ENCODE assay signal across 10 cellular contexts in the genomic region with DNA sequence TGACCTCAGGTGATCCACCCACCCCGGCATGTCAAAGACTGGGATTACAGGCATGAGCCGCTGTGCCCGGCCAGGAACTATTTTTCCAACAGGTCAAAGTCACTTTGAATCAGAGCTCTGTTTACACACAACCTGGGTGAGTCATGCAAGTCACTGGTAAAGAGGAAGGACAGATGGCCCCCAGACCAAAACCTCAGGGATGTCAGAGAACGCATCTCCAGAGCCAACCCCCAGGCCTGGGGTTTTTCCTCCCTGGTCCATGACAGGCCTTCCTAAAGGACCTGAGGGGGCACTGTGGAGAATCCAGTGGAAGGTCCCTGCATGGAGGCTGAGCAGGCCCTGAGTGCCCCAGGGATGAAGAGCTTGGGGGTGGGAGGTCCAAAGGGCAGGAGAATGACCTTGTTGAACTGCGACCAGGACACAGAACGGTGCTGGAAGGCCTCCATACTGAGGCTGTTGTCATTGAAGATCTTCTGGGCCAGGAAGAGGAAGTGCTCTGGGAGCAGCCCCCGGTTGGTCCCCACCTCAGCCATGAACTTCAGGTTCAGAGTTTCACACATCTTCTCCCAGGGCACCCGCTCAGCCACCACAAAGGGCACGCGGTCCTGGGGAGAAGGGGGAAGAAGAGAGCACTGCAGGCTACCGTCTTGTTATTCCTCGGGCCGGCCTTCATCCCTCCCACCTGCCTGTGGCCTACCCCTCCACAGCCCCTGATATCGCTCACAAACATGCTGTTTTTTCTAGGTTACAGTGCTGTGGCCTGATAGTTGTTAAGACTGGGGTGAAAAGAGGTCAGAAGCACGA. TPM values are rescaled to one million over a fixed set of nuclear protein-coding genes. Genes with fewer than 3 reads are reported as not detected.
DNase-seq lines count a peak whose midpoint lies in the region; ATAC-seq, FAIRE-seq and TF ChIP-seq lines count a peak whose summit lies in the region.
"Had no signal": no experiment of that assay in that cellular context is flagged by ENCODE, and none has a peak within 500 bp of the region (broad histone marks: within the 10 kb centered on the region; RNA-seq: fewer than 3 reads in every experiment).

No MANE protein-coding gene starts in this region.

- TF ChIP-seq EP300 in HepG2 (IDR thresholded peaks at IDR 0.05; ENCODE audit: low read depth in 2 of 2, low read length in 2 of 2) (peak; percentile 52 to 72; a peak in 3 of 4 replicates), HepG2 (CRISPR knock-in tag; IDR thresholded peaks at IDR 0.05; ENCODE audit: borderline replicate concordance) (0 out of 2 replicates have a peak, but pooled peaks have one; percentile 35)

- CTCF ChIA-PET in AG04450 (lab: Charles Lee): interaction anchor here (0.5 to 1.0 kb wide), 4 partner anchors 9 to 399 kb away, joined by 3 to 5 read pairs (median 4); a partner anchor contains a TSS
- CTCF ChIA-PET in activated CD8-positive, alpha-beta T cell treated with anti-CD3 and anti-CD28 coated beads, Interleukin-2, amount 10 ng/mL, durations not matched to agents 7 days and 5 days (lab: Charles Lee): interaction anchor here (1.2 to 18.4 kb wide), 5 partner anchors 5 to 33 kb away, joined by 3 to 233 read pairs (median 9); a partner anchor contains a TSS
- CTCF ChIA-PET in HepG2 (lab: Yijun Ruan, JAX; ENCODE audit: low intra/inter-chr PET ratio, low total read pairs): interaction anchor here (1.7 kb wide), 1 partner anchor 10 kb away, joined by 12 read pairs; a partner anchor contains a TSS

- peak; percentile 53 to 71; a peak in 3 of 4 replicates for TF ChIP-seq POLR2A in HepG2 (IDR thresholded peaks at IDR 0.05; ENCODE audit: insufficient read depth in 1 of 2, low read depth in 2 of 2, low read length in 2 of 2)

- peaks cover 44% of the 10 kb centered on the region for H3K4me1 ChIP-seq in HepG2 (ENCODE audit: insufficient read depth, low read length)

- H3K36me3 ChIP-seq in H7 (replicated peaks; ENCODE audit: control insufficient read depth, insufficient read depth, low read length) (peaks cover 19% of the 10 kb centered on the region), HepG2 (replicated peaks in 1 of 2; ENCODE audit: control insufficient read depth in 1 of 2, insufficient read depth in 2 of 2, low read length in 2 of 2) (peaks cover 11 to 15% of the 10 kb centered on the region in 2 experiments; a peak in 4 of 5 replicates)

- POLR2A ChIA-PET in AG04450 (lab: Yijun Ruan, JAX): interaction anchor here (10.8 kb wide), 1 partner anchor 10 kb away, joined by 258 read pairs; a partner anchor contains a TSS
- POLR2A ChIA-PET in activated CD8-positive, alpha-beta T cell treated with anti-CD3 and anti-CD28 coated beads, Interleukin-2, amount 10 ng/mL, durations not matched to agents 7 days and 5 days (lab: Charles Lee): interaction anchor here (1.0 to 8.0 kb wide), 3 partner anchors 7 to 55 kb away, joined by 3 to 77 read pairs (median 17); a partner anchor contains a TSS
- POLR2A ChIA-PET in HepG2 (lab: Yijun Ruan, JAX): interaction anchor here (0.5 to 13.5 kb wide), 19 partner anchors 9 to 736 kb away, joined by 3 to 309 read pairs (median 4); a partner anchor contains a TSS

- H3K27ac Mint-ChIP-seq in activated CD8-positive, alpha-beta T cell treated with anti-CD3 and anti-CD28 coated beads, Interleukin-2, amount 10 ng/mL, durations not matched to agents 7 days and 5 days: peak overlapping the region; percentile 82

- TF ChIP-seq CTCF in AG04450 (IDR thresholded peaks at IDR 0.05; ENCODE audit: low read depth, low read length) (no peak), HepG2 (CRISPR knock-in tag; IDR thresholded peaks at IDR 0.05) (peak; percentile 58)

- H3K9me3 ChIP-seq in AG04450 (ENCODE audit: control insufficient read depth, insufficient read depth, low read length) (no peaks in the 10 kb centered on the region), HepG2 (ENCODE audit: low read length) (no peaks in the 10 kb centered on the region)

- H3K27ac ChIP-seq in AG04450 (ENCODE audit: low read depth, low read length) (peak overlapping the region; percentile 31), HepG2 (ENCODE audit: extremely low read length, insufficient read depth, low read length) (peak overlapping the region; percentile 99)

- 3% methylated on average over 10 of the region's 15 CpGs for WGBS in HepG2 (ENCODE audit: low lambda C conversion rate)

- DNase-seq in AG04450 (ENCODE audit: low read depth, low spot score): no peak
- peak; percentile 33 for DNase-seq in H7
- DNase-seq in activated CD8-positive, alpha-beta T cell treated with anti-CD3 and anti-CD28 coated beads, Interleukin-2, amount 10 ng/mL, durations not matched to agents 7 days and 5 days: no peak
- DNase-seq in HepG2 (ENCODE audit: low spot score): peak; percentile 99
- DNase-seq in stimulated activated naive CD4-positive, alpha-beta T cell (lab: John Stamatoyannopoulos, UW): no peak
- no peak for DNase-seq in stimulated activated CD4-positive, alpha-beta T cell treated with anti-CD3 and anti-CD28 coated beads, Interleukin-4, amount 100 ng/mL, for 24 hours
- DNase-seq in stimulated activated naive CD4-positive, alpha-beta T cell treated with Interleukin-2 at 50 U/mL for 16 hours (lab: John Stamatoyannopoulos, UW): no peak
- DNase-seq: left cardiac atrium had no signal

- peak overlapping the region; percentile 94 for H3K4me2 ChIP-seq in HepG2 (ENCODE audit: low read depth, low read length)

- H3K4me3 ChIP-seq in AG04450 (ENCODE audit: low read depth, low read length): no peak overlapping the region
- H3K4me3 ChIP-seq in H7 (ENCODE audit: insufficient read depth, low read depth, low read length): no peak overlapping the region
- H3K4me3 ChIP-seq in HepG2 (replicated peaks in 1 of 3; ENCODE audit: insufficient read depth in 1 of 3, low read depth in 2 of 3, low read length in 3 of 3): peak overlapping the region; percentile 19 to 65 (median 34); a peak in 5 of 6 replicates

- peaks cover 68% of the 10 kb centered on the region for H3K36me3 Mint-ChIP-seq in activated CD8-positive, alpha-beta T cell treated with anti-CD3 and anti-CD28 coated beads, Interleukin-2, amount 10 ng/mL, durations not matched to agents 7 days and 5 days (ENCODE audit: low read depth)

- peak; percentile 99 for FAIRE-seq in HepG2 (lab: Jason Lieb, UNC)

- no peak for TF ChIP-seq RAD21 in HepG2 (CRISPR knock-in tag; IDR thresholded peaks at IDR 0.05)

- no peak overlapping the region for H2AFZ ChIP-seq in HepG2 (ENCODE audit: low read length)

- H3K9me3 Mint-ChIP-seq in activated CD8-positive, alpha-beta T cell treated with anti-CD3 and anti-CD28 coated beads, Interleukin-2, amount 10 ng/mL, durations not matched to agents 7 days and 5 days (ENCODE audit: insufficient read depth): no peaks in the 10 kb centered on the region

- H3K27me3 ChIP-seq in AG04450 (ENCODE audit: control insufficient read depth, insufficient read depth, low read length) (no peaks in the 10 kb centered on the region), H7 (ENCODE audit: control insufficient read depth, insufficient read depth, low read length) (no peaks in the 10 kb centered on the region), HepG2 (ENCODE audit: control insufficient read depth in 1 of 2, insufficient read depth in 2 of 2, low read length in 2 of 2) (no peaks in the 10 kb centered on the region)

- H3K79me2 ChIP-seq in HepG2 (ENCODE audit: insufficient read depth, low read length): no peaks in the 10 kb centered on the region

- no TSS peak for BruUV-seq in HepG2 (replicated peaks; lab: Mats Ljungman, UMichigan)

- peaks cover 55% of the 10 kb centered on the region for H3K4me1 Mint-ChIP-seq in activated CD8-positive, alpha-beta T cell treated with anti-CD3 and anti-CD28 coated beads, Interleukin-2, amount 10 ng/mL, durations not matched to agents 7 days and 5 days (ENCODE audit: low read depth)

- no peak overlapping the region for H3K4me3 Mint-ChIP-seq in activated CD8-positive, alpha-beta T cell treated with anti-CD3 and anti-CD28 coated beads, Interleukin-2, amount 10 ng/mL, durations not matched to agents 7 days and 5 days

- no peaks in the 10 kb centered on the region for H4K20me1 ChIP-seq in HepG2 (ENCODE audit: insufficient read depth, low read length)

- peak; percentile 23 for ATAC-seq in activated CD8-positive, alpha-beta T cell treated with anti-CD3 and anti-CD28 coated beads, Interleukin-2, amount 10 ng/mL, durations not matched to agents 7 days and 5 days
- ATAC-seq in HepG2 (peak; percentile 88), HG02884 (IDR thresholded peaks at IDR 0.05; ENCODE audit: unreplicated experiment) (no peak)
- ATAC-seq: left cardiac atrium had no signal

- intact Hi-C loops in HepG2 (cut with micrococcal nuclease; ENCODE audit: unreplicated experiment): loop anchor here (1.0 kb wide), 3 partner anchors 10 to 96 kb away; a partner anchor contains a TSS

- peak overlapping the region; percentile 83 for H3K9ac ChIP-seq in HepG2 (ENCODE audit: insufficient read depth, low read depth, low read length)

- in situ Hi-C loops in HepG2 (cut with HindIII; ENCODE audit: extremely low pct_ligation_motif_present, low pct_unique_long_range_greater_than_20kb): no loop called here

- no peaks in the 10 kb centered on the region for H3K27me3 Mint-ChIP-seq in activated CD8-positive, alpha-beta T cell treated with anti-CD3 and anti-CD28 coated beads, Interleukin-2, amount 10 ng/mL, durations not matched to agents 7 days and 5 days (ENCODE audit: low read depth)

RNA-seq across cellular contexts. Expression of a gene that starts 9.1 kb away (rescaled TPM):
- polyA plus RNA-seq in AG04450 (2011; rRNA removed) (79.5 and 94.2 TPM in 2 replicates), HepG2 (2011; rRNA removed) (62.2 and 68.7 TPM in 2 replicates)
- 95.3 and 103 TPM in 2 replicates for polyA minus RNA-seq in AG04450 (2011; rRNA and poly(A)+ RNA removed)
- 43.5 and 51.5 TPM in 2 replicates for total RNA-seq in H7 (2014; rRNA removed; shearing (Covaris generic))
- total RNA-seq in activated CD8-positive, alpha-beta T cell treated with anti-CD3 and anti-CD28 coated beads, Interleukin-2, amount 10 ng/mL, durations not matched to agents 7 days and 5 days: 100 to 1,000 TPM; 189 TPM
- 19.4 and 28.0 TPM in 2 replicates for total RNA-seq in HepG2 (2016; rRNA removed; fragmentation: Illumina TruSeq; extraction: Trizol)
- 6.8 and 8.2 TPM in 2 replicates for total RNA-seq in HepG2 (2016; cell fraction: cytosol; rRNA removed; fragmentation: Illumina TruSeq; extraction: Trizol; ENCODE audit: low read depth)
- total RNA-seq in HepG2 (2016; cell fraction: insoluble cytoplasmic fraction; rRNA removed; fragmentation: Illumina TruSeq; extraction: Trizol): 16.5 and 28.8 TPM in 2 replicates
- 12.1 and 12.8 TPM in 2 replicates for total RNA-seq in HepG2 (2016; cell fraction: membrane; rRNA removed; fragmentation: Illumina TruSeq; extraction: Trizol)
- total RNA-seq in HepG2 (2016; cell fraction: nucleus; rRNA removed; fragmentation: Illumina TruSeq; extraction: Trizol): 25.5 and 33.3 TPM in 2 replicates
- polyA plus RNA-seq in HepG2 (2011; cell fraction: cytosol; rRNA removed): 28.2 and 38.4 TPM in 2 replicates
- polyA plus RNA-seq in HepG2 (2011; cell fraction: nucleus; rRNA removed): 203 and 258 TPM in 2 replicates
- polyA plus RNA-seq in HepG2 (2012): 33.9 and 37.3 TPM in 2 replicates
- 3.4 and 3.9 TPM in 2 replicates for polyA plus RNA-seq in HepG2 (2016; cell fraction: cytosol; fragmentation: Illumina TruSeq; extraction: Trizol; ENCODE audit: low read depth)
- polyA plus RNA-seq in HepG2 (2016; cell fraction: insoluble cytoplasmic fraction; fragmentation: Illumina TruSeq; extraction: Trizol; ENCODE audit: low read depth): 16.5 and 19.0 TPM in 2 replicates
- polyA plus RNA-seq in HepG2 (2016; cell fraction: membrane; fragmentation: Illumina TruSeq; extraction: Trizol; ENCODE audit: low read depth): 8.0 and 8.1 TPM in 2 replicates
- 87.2 and 88.4 TPM in 2 replicates for polyA plus RNA-seq in HepG2 (2016; cell fraction: nucleus; fragmentation: Illumina TruSeq; extraction: Trizol; ENCODE audit: insufficient read depth, low read depth)
- 65.8 and 169 TPM in 2 replicates for polyA minus RNA-seq in HepG2 (2011; rRNA and poly(A)+ RNA removed; ENCODE audit: low replicate concordance)
- polyA minus RNA-seq in HepG2 (2011; cell fraction: cytosol; rRNA and poly(A)+ RNA removed): 16.4 and 22.5 TPM in 2 replicates
- 34.6 and 43.3 TPM in 2 replicates for polyA minus RNA-seq in HepG2 (2011; cell fraction: nucleus; rRNA and poly(A)+ RNA removed)

RNA-seq across cellular contexts. Expression of a gene that starts 13.2 kb away (rescaled TPM):
- polyA plus RNA-seq in AG04450 (2011; rRNA removed) (46.4 and 60.9 TPM in 2 replicates), HepG2 (2011; rRNA removed) (12.9 and 17.5 TPM in 2 replicates)
- 68.2 and 83.4 TPM in 2 replicates for polyA minus RNA-seq in AG04450 (2011; rRNA and poly(A)+ RNA removed)
- 19.0 and 20.8 TPM in 2 replicates for total RNA-seq in H7 (2014; rRNA removed; shearing (Covaris generic))
- total RNA-seq in activated CD8-positive, alpha-beta T cell treated with anti-CD3 and anti-CD28 coated beads, Interleukin-2, amount 10 ng/mL, durations not matched to agents 7 days and 5 days: 10 to 100 TPM; 12.9 to 13.7 TPM
- 11.0 and 11.7 TPM in 2 replicates for total RNA-seq in HepG2 (2016; rRNA removed; fragmentation: Illumina TruSeq; extraction: Trizol)
- 3.0 and 3.6 TPM in 2 replicates for total RNA-seq in HepG2 (2016; cell fraction: cytosol; rRNA removed; fragmentation: Illumina TruSeq; extraction: Trizol; ENCODE audit: low read depth)
- total RNA-seq in HepG2 (2016; cell fraction: insoluble cytoplasmic fraction; rRNA removed; fragmentation: Illumina TruSeq; extraction: Trizol): 11.0 and 11.7 TPM in 2 replicates
- total RNA-seq in HepG2 (2016; cell fraction: membrane; rRNA removed; fragmentation: Illumina TruSeq; extraction: Trizol): 6.6 and 6.9 TPM in 2 replicates
- 5.9 and 6.3 TPM in 2 replicates for total RNA-seq in HepG2 (2016; cell fraction: nucleus; rRNA removed; fragmentation: Illumina TruSeq; extraction: Trizol)
- 11.8 and 13.8 TPM in 2 replicates for polyA plus RNA-seq in HepG2 (2011; cell fraction: cytosol; rRNA removed)
- polyA plus RNA-seq in HepG2 (2011; cell fraction: nucleus; rRNA removed): 15.3 and 15.9 TPM in 2 replicates
- polyA plus RNA-seq in HepG2 (2012): 8.1 and 11.0 TPM in 2 replicates
- 1.9 and 2.1 TPM in 2 replicates for polyA plus RNA-seq in HepG2 (2016; cell fraction: cytosol; fragmentation: Illumina TruSeq; extraction: Trizol; ENCODE audit: low read depth)
- 11.1 and 11.2 TPM in 2 replicates for polyA plus RNA-seq in HepG2 (2016; cell fraction: insoluble cytoplasmic fraction; fragmentation: Illumina TruSeq; extraction: Trizol; ENCODE audit: low read depth)
- polyA plus RNA-seq in HepG2 (2016; cell fraction: membrane; fragmentation: Illumina TruSeq; extraction: Trizol; ENCODE audit: low read depth): 4.3 and 4.7 TPM in 2 replicates
- polyA plus RNA-seq in HepG2 (2016; cell fraction: nucleus; fragmentation: Illumina TruSeq; extraction: Trizol; ENCODE audit: insufficient read depth, low read depth): 14.2 and 14.8 TPM in 2 replicates
- polyA minus RNA-seq in HepG2 (2011; rRNA and poly(A)+ RNA removed; ENCODE audit: low replicate concordance): 19.1 and 23.7 TPM in 2 replicates
- polyA minus RNA-seq in HepG2 (2011; cell fraction: cytosol; rRNA and poly(A)+ RNA removed): 9.8 and 9.9 TPM in 2 replicates
- polyA minus RNA-seq in HepG2 (2011; cell fraction: nucleus; rRNA and poly(A)+ RNA removed): 5.2 and 7.7 TPM in 2 replicates

RNA-seq across cellular contexts. Expression of a gene that starts 23.5 kb away (rescaled TPM):
- polyA plus RNA-seq in AG04450 (2011; rRNA removed) (8.3 and 11.9 TPM in 2 replicates), HepG2 (2011; rRNA removed) (7.4 and 11.4 TPM in 2 replicates)
- 6.1 and 9.0 TPM in 2 replicates for polyA minus RNA-seq in AG04450 (2011; rRNA and poly(A)+ RNA removed)
- 22.6 and 30.6 TPM in 2 replicates for total RNA-seq in H7 (2014; rRNA removed; shearing (Covaris generic))
- total RNA-seq in activated CD8-positive, alpha-beta T cell treated with anti-CD3 and anti-CD28 coated beads, Interleukin-2, amount 10 ng/mL, durations not matched to agents 7 days and 5 days: 10 to 100 TPM; 56.4 to 56.9 TPM
- total RNA-seq in HepG2 (2016; rRNA removed; fragmentation: Illumina TruSeq; extraction: Trizol): 8.3 and 12.9 TPM in 2 replicates
- total RNA-seq in HepG2 (2016; cell fraction: cytosol; rRNA removed; fragmentation: Illumina TruSeq; extraction: Trizol; ENCODE audit: low read depth): 1.1 and 1.5 TPM in 2 replicates
- 8.4 and 12.6 TPM in 2 replicates for total RNA-seq in HepG2 (2016; cell fraction: insoluble cytoplasmic fraction; rRNA removed; fragmentation: Illumina TruSeq; extraction: Trizol)
- total RNA-seq in HepG2 (2016; cell fraction: membrane; rRNA removed; fragmentation: Illumina TruSeq; extraction: Trizol): 3.9 and 4.4 TPM in 2 replicates
- 18.4 and 20.1 TPM in 2 replicates for total RNA-seq in HepG2 (2016; cell fraction: nucleus; rRNA removed; fragmentation: Illumina TruSeq; extraction: Trizol)
- 4.1 and 4.8 TPM in 2 replicates for polyA plus RNA-seq in HepG2 (2011; cell fraction: cytosol; rRNA removed)
- 14.3 and 15.1 TPM in 2 replicates for polyA plus RNA-seq in HepG2 (2011; cell fraction: nucleus; rRNA removed)
- 4.5 and 6.4 TPM in 2 replicates for polyA plus RNA-seq in HepG2 (2012)
- 0.51 and 0.62 TPM in 2 replicates for polyA plus RNA-seq in HepG2 (2016; cell fraction: cytosol; fragmentation: Illumina TruSeq; extraction: Trizol; ENCODE audit: low read depth)
- polyA plus RNA-seq in HepG2 (2016; cell fraction: insoluble cytoplasmic fraction; fragmentation: Illumina TruSeq; extraction: Trizol; ENCODE audit: low read depth): 5.7 and 6.0 TPM in 2 replicates
- polyA plus RNA-seq in HepG2 (2016; cell fraction: membrane; fragmentation: Illumina TruSeq; extraction: Trizol; ENCODE audit: low read depth): 1.6 and 1.9 TPM in 2 replicates
- polyA plus RNA-seq in HepG2 (2016; cell fraction: nucleus; fragmentation: Illumina TruSeq; extraction: Trizol; ENCODE audit: insufficient read depth, low read depth): 24.7 and 25.8 TPM in 2 replicates
- 11.6 and 44.1 TPM in 2 replicates for polyA minus RNA-seq in HepG2 (2011; rRNA and poly(A)+ RNA removed; ENCODE audit: low replicate concordance)
- polyA minus RNA-seq in HepG2 (2011; cell fraction: cytosol; rRNA and poly(A)+ RNA removed): 3.4 and 5.6 TPM in 2 replicates
- 11.1 and 11.2 TPM in 2 replicates for polyA minus RNA-seq in HepG2 (2011; cell fraction: nucleus; rRNA and poly(A)+ RNA removed)

RNA-seq across cellular contexts. Expression of a gene that starts 26.2 kb away (rescaled TPM):
- 49.9 and 95.0 TPM in 2 replicates for polyA plus RNA-seq in AG04450 (2011; rRNA removed)
- polyA minus RNA-seq in AG04450 (2011; rRNA and poly(A)+ RNA removed): 264 and 395 TPM in 2 replicates
- total RNA-seq in H7 (2014; rRNA removed; shearing (Covaris generic)): 17.3 and 23.9 TPM in 2 replicates
- under 1 TPM; 0.39 to 0.40 TPM for total RNA-seq in activated CD8-positive, alpha-beta T cell treated with anti-CD3 and anti-CD28 coated beads, Interleukin-2, amount 10 ng/mL, durations not matched to agents 7 days and 5 days
- 14.7 and 16.5 TPM in 2 replicates for total RNA-seq in HepG2 (2016; rRNA removed; fragmentation: Illumina TruSeq; extraction: Trizol)
- total RNA-seq in HepG2 (2016; cell fraction: cytosol; rRNA removed; fragmentation: Illumina TruSeq; extraction: Trizol; ENCODE audit: low read depth): 7.0 and 7.1 TPM in 2 replicates
- total RNA-seq in HepG2 (2016; cell fraction: insoluble cytoplasmic fraction; rRNA removed; fragmentation: Illumina TruSeq; extraction: Trizol): 12.6 and 13.0 TPM in 2 replicates
- total RNA-seq in HepG2 (2016; cell fraction: membrane; rRNA removed; fragmentation: Illumina TruSeq; extraction: Trizol): 9.7 and 10.2 TPM in 2 replicates
- 47.7 and 58.7 TPM in 2 replicates for total RNA-seq in HepG2 (2016; cell fraction: nucleus; rRNA removed; fragmentation: Illumina TruSeq; extraction: Trizol)
- 30.8 and 33.6 TPM in 2 replicates for polyA plus RNA-seq in HepG2 (2011; rRNA removed)
- 30.4 and 39.0 TPM in 2 replicates for polyA plus RNA-seq in HepG2 (2011; cell fraction: cytosol; rRNA removed)
- 188 and 243 TPM in 2 replicates for polyA plus RNA-seq in HepG2 (2011; cell fraction: nucleus; rRNA removed)
- 92.4 and 98.3 TPM in 2 replicates for polyA plus RNA-seq in HepG2 (2012)
- polyA plus RNA-seq in HepG2 (2016; cell fraction: cytosol; fragmentation: Illumina TruSeq; extraction: Trizol; ENCODE audit: low read depth): 2.5 TPM in 2 replicates
- 11.6 and 18.1 TPM in 2 replicates for polyA plus RNA-seq in HepG2 (2016; cell fraction: insoluble cytoplasmic fraction; fragmentation: Illumina TruSeq; extraction: Trizol; ENCODE audit: low read depth)
- polyA plus RNA-seq in HepG2 (2016; cell fraction: membrane; fragmentation: Illumina TruSeq; extraction: Trizol; ENCODE audit: low read depth): 4.9 TPM in 2 replicates
- 95.2 and 99.3 TPM in 2 replicates for polyA plus RNA-seq in HepG2 (2016; cell fraction: nucleus; fragmentation: Illumina TruSeq; extraction: Trizol; ENCODE audit: insufficient read depth, low read depth)
- 6.6 and 218 TPM in 2 replicates for polyA minus RNA-seq in HepG2 (2011; rRNA and poly(A)+ RNA removed; ENCODE audit: low replicate concordance)
- polyA minus RNA-seq in HepG2 (2011; cell fraction: cytosol; rRNA and poly(A)+ RNA removed): 92.2 and 104 TPM in 2 replicates
- polyA minus RNA-seq in HepG2 (2011; cell fraction: nucleus; rRNA and poly(A)+ RNA removed): 85.0 and 102 TPM in 2 replicates

RNA-seq across cellular contexts. Expression of a gene that starts 45.3 kb away (rescaled TPM):
- polyA plus RNA-seq in AG04450 (2011; rRNA removed): not detected in 2 replicates
- not detected in 2 replicates for polyA minus RNA-seq in AG04450 (2011; rRNA and poly(A)+ RNA removed)
- total RNA-seq in H7 (2014; rRNA removed; shearing (Covaris generic)): not detected in 2 replicates
- total RNA-seq in activated CD8-positive, alpha-beta T cell treated with anti-CD3 and anti-CD28 coated beads, Interleukin-2, amount 10 ng/mL, durations not matched to agents 7 days and 5 days: not detected
- total RNA-seq in HepG2 (2016; rRNA removed; fragmentation: Illumina TruSeq; extraction: Trizol): not detected in 2 replicates
- not detected in 2 replicates for total RNA-seq in HepG2 (2016; cell fraction: cytosol; rRNA removed; fragmentation: Illumina TruSeq; extraction: Trizol; ENCODE audit: low read depth)
- not detected in 2 replicates for total RNA-seq in HepG2 (2016; cell fraction: insoluble cytoplasmic fraction; rRNA removed; fragmentation: Illumina TruSeq; extraction: Trizol)
- not detected in 2 replicates for total RNA-seq in HepG2 (2016; cell fraction: membrane; rRNA removed; fragmentation: Illumina TruSeq; extraction: Trizol)
- total RNA-seq in HepG2 (2016; cell fraction: nucleus; rRNA removed; fragmentation: Illumina TruSeq; extraction: Trizol): not detected in 2 replicates
- polyA plus RNA-seq in HepG2 (2011; rRNA removed): 0.20 TPM in 1 of 2 replicates, not detected in the other
- not detected in 2 replicates for polyA plus RNA-seq in HepG2 (2011; cell fraction: cytosol; rRNA removed)
- polyA plus RNA-seq in HepG2 (2011; cell fraction: nucleus; rRNA removed): not detected in 2 replicates
- polyA plus RNA-seq in HepG2 (2012): not detected in 2 replicates
- not detected in 2 replicates for polyA plus RNA-seq in HepG2 (2016; cell fraction: cytosol; fragmentation: Illumina TruSeq; extraction: Trizol; ENCODE audit: low read depth)
- polyA plus RNA-seq in HepG2 (2016; cell fraction: insoluble cytoplasmic fraction; fragmentation: Illumina TruSeq; extraction: Trizol; ENCODE audit: low read depth): not detected in 2 replicates
- polyA plus RNA-seq in HepG2 (2016; cell fraction: membrane; fragmentation: Illumina TruSeq; extraction: Trizol; ENCODE audit: low read depth): not detected in 2 replicates
- not detected in 2 replicates for polyA plus RNA-seq in HepG2 (2016; cell fraction: nucleus; fragmentation: Illumina TruSeq; extraction: Trizol; ENCODE audit: insufficient read depth, low read depth)
- polyA minus RNA-seq in HepG2 (2011; rRNA and poly(A)+ RNA removed; ENCODE audit: low replicate concordance): not detected in 2 replicates
- not detected in 2 replicates for polyA minus RNA-seq in HepG2 (2011; cell fraction: cytosol; rRNA and poly(A)+ RNA removed)
- not detected in 2 replicates for polyA minus RNA-seq in HepG2 (2011; cell fraction: nucleus; rRNA and poly(A)+ RNA removed)
- total RNA-seq: left cardiac atrium; T-helper 1 cell treated with Interleukin-12 subunit alpha and Interleukin-12 subunit beta and Interleukin-4 antibody, amounts not matched to agents 30 ng/mL and 1 ng/mL, for 36 hours had no signal

Comparison
In these comparisons a context has a peak if more than half of its experiments do, and no peak if none do; other contexts are left out.
1. DNase-seq: peak in H7 (single experiment) and HepG2 (single experiment); none in AG04450 (single experiment), activated CD8-positive, alpha-beta T cell treated with anti-CD3 and anti-CD28 coated beads, Interleukin-2, amount 10 ng/mL, durations not matched to agents 7 days and 5 days (single experiment), stimulated activated naive CD4-positive, alpha-beta T cell (0 of 6), stimulated activated CD4-positive, alpha-beta T cell treated with anti-CD3 and anti-CD28 coated beads, Interleukin-4, amount 100 ng/mL, for 24 hours (single experiment) and stimulated activated naive CD4-positive, alpha-beta T cell treated with Interleukin-2 at 50 U/mL for 16 hours (single experiment).
2. H3K4me3 ChIP-seq: peak in HepG2 (3 of 3); none in AG04450 (single experiment) and H7 (single experiment).